In the genomic region with DNA sequence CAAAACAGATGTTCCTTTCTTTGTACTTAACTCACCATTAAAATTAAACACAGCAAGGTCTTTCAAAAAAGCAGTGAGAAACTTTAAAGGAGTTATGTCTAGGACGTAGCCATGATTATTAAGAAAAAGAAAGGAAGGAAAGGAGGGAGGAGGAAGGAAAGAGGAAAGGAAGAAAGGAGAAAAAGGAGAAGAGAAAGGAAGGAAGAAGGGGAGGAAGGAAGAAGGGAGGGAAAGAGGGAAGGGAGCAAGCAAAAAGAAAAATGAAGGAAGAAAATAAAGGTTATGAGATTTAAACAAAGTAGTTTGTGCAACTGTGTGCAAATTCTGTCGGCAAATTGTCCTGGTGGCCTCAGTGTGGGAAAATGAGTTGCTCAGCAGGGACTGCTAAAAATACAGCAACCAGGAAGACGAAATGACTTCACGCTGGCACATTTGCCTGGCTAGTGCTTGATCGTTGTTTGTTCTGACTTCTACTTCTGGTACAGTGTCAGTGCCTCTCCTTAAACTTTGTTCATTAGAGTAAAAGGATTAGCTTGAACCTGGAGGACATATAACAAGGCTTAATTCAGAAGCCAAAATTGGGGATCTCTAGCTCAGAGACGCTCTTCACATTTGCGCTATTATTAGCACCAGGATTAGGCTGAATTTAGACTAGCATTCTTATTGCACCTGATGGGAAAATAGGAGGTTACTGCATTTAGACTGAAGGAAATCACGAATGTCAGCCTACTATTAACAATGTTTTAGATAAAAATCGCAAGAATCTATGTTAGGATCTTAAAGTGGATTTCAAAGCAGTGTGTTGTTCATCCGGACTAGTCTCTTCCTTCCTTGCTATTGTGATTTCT, we compare ENCODE assay signal across 1 cellular context.
TF ChIP-seq lines count a peak whose summit lies in the region.

No MANE protein-coding gene starts in this region.

TF ChIP-seq in IMR-90, 13 proteins besides CTCF, POLR2A, EP300 and RAD21 (continued from another document):
- no peak for TF ChIP-seq MXI1 (IDR thresholded peaks at IDR 0.05; ENCODE audit: borderline replicate concordance, low read depth, low read length)
- TF ChIP-seq, protein P1, sequence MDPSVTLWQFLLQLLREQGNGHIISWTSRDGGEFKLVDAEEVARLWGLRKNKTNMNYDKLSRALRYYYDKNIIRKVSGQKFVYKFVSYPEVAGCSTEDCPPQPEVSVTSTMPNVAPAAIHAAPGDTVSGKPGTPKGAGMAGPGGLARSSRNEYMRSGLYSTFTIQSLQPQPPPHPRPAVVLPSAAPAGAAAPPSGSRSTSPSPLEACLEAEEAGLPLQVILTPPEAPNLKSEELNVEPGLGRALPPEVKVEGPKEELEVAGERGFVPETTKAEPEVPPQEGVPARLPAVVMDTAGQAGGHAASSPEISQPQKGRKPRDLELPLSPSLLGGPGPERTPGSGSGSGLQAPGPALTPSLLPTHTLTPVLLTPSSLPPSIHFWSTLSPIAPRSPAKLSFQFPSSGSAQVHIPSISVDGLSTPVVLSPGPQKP (IDR thresholded peaks at IDR 0.05; ENCODE audit: borderline replicate concordance, low read depth, low read length), result no peak
TF ChIP-seq in IMR-90: peak in this region for 0.
